Comparison of ENCODE assay signal across 12 cellular contexts in the genomic region with DNA sequence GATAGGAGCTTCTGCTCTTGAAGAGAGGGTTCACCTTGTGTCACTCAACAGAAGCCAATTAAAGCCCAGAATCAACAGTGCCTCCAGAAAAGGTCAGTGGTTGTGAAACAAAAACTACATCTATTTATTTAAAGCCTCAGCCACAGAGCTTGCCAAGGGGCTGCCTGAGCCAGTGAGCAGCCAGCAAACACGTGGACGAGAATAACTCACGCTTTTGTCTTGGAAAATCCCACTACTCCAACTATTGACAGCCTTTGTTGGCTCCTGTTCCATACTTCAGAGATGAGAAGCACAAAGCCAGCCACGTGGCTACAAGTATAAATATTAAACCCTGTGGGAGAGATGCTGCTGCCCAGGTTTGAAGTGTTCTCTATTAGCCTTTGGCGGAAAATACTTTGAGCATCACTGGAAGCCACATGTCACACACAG. TPM values are rescaled to one million over a fixed set of nuclear protein-coding genes. Genes with fewer than 3 reads are reported as not detected.
DNase-seq lines count a peak whose midpoint lies in the region; ATAC-seq lines count a peak whose summit lies in the region.
"Had no signal": no experiment of that assay in that cellular context is flagged by ENCODE, and none has a peak within 500 bp of the region (broad histone marks: within the 10 kb centered on the region; RNA-seq: fewer than 3 reads in every experiment).

No MANE protein-coding gene starts in this region.

- in situ Hi-C loops in SK-MEL-5 (cut with HindIII; ENCODE audit: low pct_unique_long_range_greater_than_20kb, low sequenced_read_pairs): no loop called here

- no peak overlapping the region for H3K9ac ChIP-seq in mesenchymal stem cell (ENCODE audit: low read length)

- H2BK5ac ChIP-seq in mesenchymal stem cell (ENCODE audit: low read depth, low read length, poor library complexity, severe bottlenecking): no peak overlapping the region

- H2AK5ac ChIP-seq in mesenchymal stem cell (ENCODE audit: low read length, severe bottlenecking): no peak overlapping the region

- WGBS in mesenchymal stem cell: 88% methylated on average over 5 of the region's 5 CpGs

- DNase-seq in NCI-H82 (lab: John Stamatoyannopoulos, UW) (peak; percentile 48), NCI-H82 treated with DMSO at 0.1 percent for 48 hours (lab: John Stamatoyannopoulos, UW; ENCODE audit: unreplicated experiment) (no peak), SK-MEL-5 (ENCODE audit: low read depth, low spot score) (peak; percentile 70), left ventricle myocardium superior (peak; percentile 44), mesenchymal stem cell (no peak), kidney tubule cell (ENCODE audit: low spot score) (no peak)
- DNase-seq: endodermal cell, NCI-H1694 treated with DMSO at 0.1 percent for 48 hours had no signal

- H3K4me1 ChIP-seq in mesenchymal stem cell (ENCODE audit: control insufficient read depth, insufficient read depth, low read depth, low read length): no peaks in the 10 kb centered on the region

- H3K79me1 ChIP-seq in mesenchymal stem cell (replicated peaks; ENCODE audit: low read length, poor library complexity, severe bottlenecking): no peaks in the 10 kb centered on the region

- H3K4me2 ChIP-seq in mesenchymal stem cell (ENCODE audit: low read length, poor library complexity, severe bottlenecking): no peak overlapping the region

- no peak overlapping the region for H3K23ac ChIP-seq in mesenchymal stem cell (ENCODE audit: low read length in 2 of 2)

- H3K9me3 ChIP-seq in mesenchymal stem cell (ENCODE audit: control insufficient read depth, low read length): no peaks in the 10 kb centered on the region
- H3K9me3 ChIP-seq: mucosa of descending colon, thoracic aorta had no signal

- H2AFZ ChIP-seq in mesenchymal stem cell (ENCODE audit: low read depth, low read length): no peak overlapping the region

- no peak overlapping the region for H2BK12ac ChIP-seq in mesenchymal stem cell (ENCODE audit: low read length in 2 of 2)

- peak; percentile 95 for ATAC-seq in left ventricle myocardium superior
- no peak for ATAC-seq in HG03520 (IDR thresholded peaks at IDR 0.05; ENCODE audit: unreplicated experiment)
- ATAC-seq in HG02571 (IDR thresholded peaks at IDR 0.05; ENCODE audit: unreplicated experiment): no peak
- ATAC-seq: mucosa of descending colon had no signal

- no peak overlapping the region for H3K4me3 ChIP-seq in mesenchymal stem cell (ENCODE audit: insufficient read depth in 1 of 2, low read depth in 1 of 2, low read length in 2 of 2)
- H3K4me3 ChIP-seq: mucosa of descending colon, thoracic aorta had no signal

- no peaks in the 10 kb centered on the region for H3K27me3 ChIP-seq in mesenchymal stem cell (ENCODE audit: control insufficient read depth in 1 of 2, insufficient read depth in 1 of 2, low read length in 2 of 2)

- no peak overlapping the region for H2BK120ac ChIP-seq in mesenchymal stem cell (ENCODE audit: low read depth, low read length)

- H4K8ac ChIP-seq in mesenchymal stem cell (ENCODE audit: low read length): no peak overlapping the region

- H3K14ac ChIP-seq in mesenchymal stem cell (ENCODE audit: low read length in 2 of 2): no peak overlapping the region

- no peak overlapping the region for H2BK15ac ChIP-seq in mesenchymal stem cell (ENCODE audit: low read depth, poor library complexity, severe bottlenecking)

- H3K36me3 ChIP-seq in mesenchymal stem cell (ENCODE audit: control insufficient read depth in 1 of 2, insufficient read depth in 2 of 2, low read depth in 1 of 2, low read length in 2 of 2): no peaks in the 10 kb centered on the region
- H3K36me3 ChIP-seq: thoracic aorta had no signal

- H3K27ac ChIP-seq in mesenchymal stem cell (ENCODE audit: low read length, poor library complexity, severe bottlenecking): no peak overlapping the region
- H3K27ac ChIP-seq: thoracic aorta had no signal

- intact Hi-C loops in left ventricle myocardium superior (cut with micrococcal nuclease): no loop called here

- no peak overlapping the region for H3K4ac ChIP-seq in mesenchymal stem cell (ENCODE audit: low read depth in 1 of 2, low read length in 2 of 2)

- no peak overlapping the region for H3K18ac ChIP-seq in mesenchymal stem cell (ENCODE audit: low read depth in 1 of 2, low read length in 2 of 2)

- H4K91ac ChIP-seq in mesenchymal stem cell (ENCODE audit: low read length): no peak overlapping the region

RNA-seq across cellular contexts. Expression of gene GPR156, which starts 10.3 kb away (rescaled TPM):
- total RNA-seq in SK-MEL-5 (2014; rRNA removed; shearing (Covaris generic)): 0.08 and 0.29 TPM in 2 replicates
- 0.07 and 0.16 TPM in 2 replicates for polyA plus RNA-seq in SK-MEL-5 (2015; cell fraction: cytosol; rRNA removed)
- not detected in 2 replicates for polyA plus RNA-seq in SK-MEL-5 (2015; cell fraction: nucleus; rRNA removed)
- total RNA-seq in left ventricle myocardium superior: 0.10 TPM
- polyA plus RNA-seq in mesenchymal stem cell (2013, experiment 1 of 2): 0.21 TPM
- 0.07 TPM for polyA plus RNA-seq in mesenchymal stem cell (2013, experiment 2 of 2)

Comparison
In these comparisons a context has a peak if more than half of its experiments do, and no peak if none do; other contexts are left out.
1. DNase-seq: peak in NCI-H82 (single experiment), SK-MEL-5 (single experiment) and left ventricle myocardium superior (single experiment); none in NCI-H82 treated with DMSO at 0.1 percent for 48 hours (single experiment), mesenchymal stem cell (single experiment) and kidney tubule cell (single experiment).